Comparison of ENCODE assay signal across 1 cellular context in genomic region chr7:954330-955238, GRCh38.
A peak's percentile ranks its signal among the peaks of the same experiment; 100 is the strongest.
TF ChIP-seq lines count a peak whose summit lies in the region.

A gene with protein sequence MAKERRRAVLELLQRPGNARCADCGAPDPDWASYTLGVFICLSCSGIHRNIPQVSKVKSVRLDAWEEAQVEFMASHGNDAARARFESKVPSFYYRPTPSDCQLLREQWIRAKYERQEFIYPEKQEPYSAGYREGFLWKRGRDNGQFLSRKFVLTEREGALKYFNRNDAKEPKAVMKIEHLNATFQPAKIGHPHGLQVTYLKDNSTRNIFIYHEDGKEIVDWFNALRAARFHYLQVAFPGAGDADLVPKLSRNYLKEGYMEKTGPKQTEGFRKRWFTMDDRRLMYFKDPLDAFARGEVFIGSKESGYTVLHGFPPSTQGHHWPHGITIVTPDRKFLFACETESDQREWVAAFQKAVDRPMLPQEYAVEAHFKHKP (minus strand): TSS chr7:954680. CDS start chr7:954477, 203 bp downstream.

TF ChIP-seq in K562, 482 proteins besides CTCF, POLR2A, EP300 and RAD21 (continued from another document):
- TF ChIP-seq, protein P1, sequence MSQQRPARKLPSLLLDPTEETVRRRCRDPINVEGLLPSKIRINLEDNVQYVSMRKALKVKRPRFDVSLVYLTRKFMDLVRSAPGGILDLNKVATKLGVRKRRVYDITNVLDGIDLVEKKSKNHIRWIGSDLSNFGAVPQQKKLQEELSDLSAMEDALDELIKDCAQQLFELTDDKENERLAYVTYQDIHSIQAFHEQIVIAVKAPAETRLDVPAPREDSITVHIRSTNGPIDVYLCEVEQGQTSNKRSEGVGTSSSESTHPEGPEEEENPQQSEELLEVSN (IDR thresholded peaks at IDR 0.05; ENCODE audit: borderline replicate concordance in 1 of 2, extremely low read depth in 1 of 2, insufficient read depth in 1 of 2, insufficient read length in 1 of 2, low read depth in 1 of 2, low read length in 1 of 2, poor library complexity in 1 of 2, severe bottlenecking in 1 of 2), result peak in 1 of 2 experiments; percentile 58
- TF ChIP-seq EHMT2 (IDR thresholded peaks at IDR 0.05) (no peak), CXXC5 (CRISPR knock-in tag; IDR thresholded peaks at IDR 0.05) (peak; percentile 55), ELF2 (CRISPR knock-in tag; IDR thresholded peaks at IDR 0.05) (no peak), FOXK1 (CRISPR knock-in tag; IDR thresholded peaks at IDR 0.05; ENCODE audit: borderline replicate concordance) (no peak), CBX8 (IDR thresholded peaks at IDR 0.05; ENCODE audit: borderline replicate concordance, extremely low read depth, low read depth, low read length, poor library complexity, severe bottlenecking) (no peak), SMC3 (conservative IDR thresholded peaks at IDR 0.05; ENCODE audit: insufficient read depth, low read depth, low read length) (0 out of 2 replicates have a peak, but pooled peaks have one; percentile 11), ZNF655 (CRISPR knock-in tag; IDR thresholded peaks at IDR 0.05) (no peak), CSDE1 (IDR thresholded peaks at IDR 0.05) (no peak), HDGF (IDR thresholded peaks at IDR 0.05) (no peak), SMAD4 (CRISPR knock-in tag; conservative IDR thresholded peaks at IDR 0.05) (0 out of 2 replicates have a peak, but pooled peaks have one; percentile 29), MYBL2 (IDR thresholded peaks at IDR 0.05; ENCODE audit: low read depth) (no peak), MYBL2 (CRISPR knock-in tag; IDR thresholded peaks at IDR 0.05; ENCODE audit: borderline replicate concordance) (no peak), KDM4B (IDR thresholded peaks at IDR 0.05; ENCODE audit: borderline replicate concordance in 2 of 2, low read depth in 1 of 2) (no peak), POU5F1 (IDR thresholded peaks at IDR 0.05; ENCODE audit: borderline replicate concordance, low read depth, low read length, partially characterized antibody) (no peak), ZC3H4 (CRISPR knock-in tag; IDR thresholded peaks at IDR 0.05; ENCODE audit: borderline replicate concordance) (no peak), SRSF7 (optimal IDR thresholded peaks at IDR 0.05; ENCODE audit: low read depth, low read length) (no peak), VEZF1 (CRISPR knock-in tag; IDR thresholded peaks at IDR 0.05) (peak; percentile 28; the same call in 1 of the 2 replicates), RB1 (IDR thresholded peaks at IDR 0.05; ENCODE audit: low read depth) (peak; percentile 51; the same call in 1 of the 2 replicates), ZNF696 (CRISPR knock-in tag; conservative IDR thresholded peaks at IDR 0.05) (no peak)
- TF ChIP-seq, protein P2, sequence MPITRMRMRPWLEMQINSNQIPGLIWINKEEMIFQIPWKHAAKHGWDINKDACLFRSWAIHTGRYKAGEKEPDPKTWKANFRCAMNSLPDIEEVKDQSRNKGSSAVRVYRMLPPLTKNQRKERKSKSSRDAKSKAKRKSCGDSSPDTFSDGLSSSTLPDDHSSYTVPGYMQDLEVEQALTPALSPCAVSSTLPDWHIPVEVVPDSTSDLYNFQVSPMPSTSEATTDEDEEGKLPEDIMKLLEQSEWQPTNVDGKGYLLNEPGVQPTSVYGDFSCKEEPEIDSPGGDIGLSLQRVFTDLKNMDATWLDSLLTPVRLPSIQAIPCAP (CRISPR knock-in tag; IDR thresholded peaks at IDR 0.05; ENCODE audit: borderline replicate concordance), result no peak
- TF ChIP-seq, protein P3, sequence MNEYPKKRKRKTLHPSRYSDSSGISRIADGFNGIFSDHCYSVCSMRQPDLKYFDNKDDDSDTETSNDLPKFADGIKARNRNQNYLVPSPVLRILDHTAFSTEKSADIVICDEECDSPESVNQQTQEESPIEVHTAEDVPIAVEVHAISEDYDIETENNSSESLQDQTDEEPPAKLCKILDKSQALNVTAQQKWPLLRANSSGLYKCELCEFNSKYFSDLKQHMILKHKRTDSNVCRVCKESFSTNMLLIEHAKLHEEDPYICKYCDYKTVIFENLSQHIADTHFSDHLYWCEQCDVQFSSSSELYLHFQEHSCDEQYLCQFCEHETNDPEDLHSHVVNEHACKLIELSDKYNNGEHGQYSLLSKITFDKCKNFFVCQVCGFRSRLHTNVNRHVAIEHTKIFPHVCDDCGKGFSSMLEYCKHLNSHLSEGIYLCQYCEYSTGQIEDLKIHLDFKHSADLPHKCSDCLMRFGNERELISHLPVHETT (CRISPR knock-in tag; conservative IDR thresholded peaks at IDR 0.05 in 1 of 2, IDR thresholded peaks at IDR 0.05 in 1 of 2), result peak in 1 of 2 experiments; percentile 65; a peak in 1 of 4 replicates
